Comparison of ENCODE assay signal across 1 cellular context in the genomic region with DNA sequence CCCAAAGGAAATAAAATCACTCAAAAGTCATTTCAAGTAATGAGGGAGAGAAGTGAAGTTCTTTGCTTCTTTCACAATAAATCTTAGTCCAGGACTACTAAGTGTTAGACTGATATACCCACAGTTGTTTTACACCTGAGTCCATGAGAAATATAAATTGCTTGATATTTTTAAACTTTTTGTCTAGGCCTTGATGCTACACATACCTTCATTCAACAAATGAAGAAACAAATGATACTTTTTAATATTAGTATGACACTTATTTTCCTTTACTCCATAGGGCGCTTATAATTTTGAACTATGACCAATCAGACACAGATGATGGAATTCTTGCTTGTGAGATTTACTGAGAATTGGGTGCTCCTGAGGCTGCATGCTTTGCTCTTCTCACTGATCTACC.
TF ChIP-seq lines count a peak whose summit lies in the region.

A gene with protein sequence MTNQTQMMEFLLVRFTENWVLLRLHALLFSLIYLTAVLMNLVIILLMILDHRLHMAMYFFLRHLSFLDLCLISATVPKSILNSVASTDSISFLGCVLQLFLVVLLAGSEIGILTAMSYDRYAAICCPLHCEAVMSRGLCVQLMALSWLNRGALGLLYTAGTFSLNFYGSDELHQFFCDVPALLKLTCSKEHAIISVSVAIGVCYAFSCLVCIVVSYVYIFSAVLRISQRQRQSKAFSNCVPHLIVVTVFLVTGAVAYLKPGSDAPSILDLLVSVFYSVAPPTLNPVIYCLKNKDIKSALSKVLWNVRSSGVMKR (plus strand): TSS at position 301 of the 400 bp plus-strand sequence. CDS start 0 bp downstream, at position 301.

TF ChIP-seq in IMR-90, 13 proteins besides CTCF, POLR2A, EP300 and RAD21 (continued from another document):
- TF ChIP-seq, protein P1, sequence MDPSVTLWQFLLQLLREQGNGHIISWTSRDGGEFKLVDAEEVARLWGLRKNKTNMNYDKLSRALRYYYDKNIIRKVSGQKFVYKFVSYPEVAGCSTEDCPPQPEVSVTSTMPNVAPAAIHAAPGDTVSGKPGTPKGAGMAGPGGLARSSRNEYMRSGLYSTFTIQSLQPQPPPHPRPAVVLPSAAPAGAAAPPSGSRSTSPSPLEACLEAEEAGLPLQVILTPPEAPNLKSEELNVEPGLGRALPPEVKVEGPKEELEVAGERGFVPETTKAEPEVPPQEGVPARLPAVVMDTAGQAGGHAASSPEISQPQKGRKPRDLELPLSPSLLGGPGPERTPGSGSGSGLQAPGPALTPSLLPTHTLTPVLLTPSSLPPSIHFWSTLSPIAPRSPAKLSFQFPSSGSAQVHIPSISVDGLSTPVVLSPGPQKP (IDR thresholded peaks at IDR 0.05; ENCODE audit: borderline replicate concordance, low read depth, low read length) = no peak
- TF ChIP-seq MAFK (IDR thresholded peaks at IDR 0.05; ENCODE audit: low read depth, low read length) = no peak
